ENCODE assay signal across 19 cellular contexts in the genomic region with DNA sequence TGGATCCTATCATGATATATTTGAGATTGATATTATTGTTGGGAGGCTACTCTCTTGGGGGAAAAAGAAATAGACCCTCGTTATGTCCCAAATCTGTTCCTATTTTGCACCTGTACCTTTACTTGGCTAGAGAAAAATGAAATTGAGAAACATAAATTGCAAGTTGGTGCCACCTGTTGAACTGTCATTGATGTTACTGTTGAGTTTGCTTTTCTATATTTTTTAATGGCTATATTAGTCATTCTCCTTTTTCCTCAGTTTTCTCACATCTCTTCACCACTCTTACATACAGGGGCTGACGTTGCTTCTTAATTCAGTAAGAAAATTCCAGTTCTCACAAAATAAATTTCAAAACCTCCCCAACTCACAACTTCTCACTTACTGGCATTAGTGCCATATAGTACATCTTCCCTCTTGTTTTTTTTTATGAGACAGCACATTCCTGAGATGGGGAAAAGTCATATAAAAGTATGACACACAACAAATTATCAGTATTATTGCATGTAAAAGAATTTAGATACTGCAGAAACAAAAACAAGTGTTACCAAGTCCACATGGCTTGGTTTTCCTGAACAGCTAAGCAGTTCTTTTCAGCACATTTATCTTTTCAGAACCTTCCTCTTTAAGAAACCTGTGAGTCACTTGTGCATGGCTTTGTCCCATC.
A peak's percentile ranks its signal among the peaks of the same experiment; 100 is the strongest.
DNase-seq lines count a peak whose midpoint lies in the region; TF ChIP-seq lines count a peak whose summit lies in the region.
"Had no signal": no experiment of that assay in that cellular context is flagged by ENCODE, and none has a peak within 500 bp of the region (broad histone marks: within the 10 kb centered on the region; RNA-seq: fewer than 3 reads in every experiment).

No MANE protein-coding gene starts in this region.

- no peaks in the 10 kb centered on the region for H3K27me3 ChIP-seq in tibial artery
- H3K27me3 ChIP-seq: SJCRH30, transverse colon had no signal

- TF ChIP-seq CTCF in AG04449 (IDR thresholded peaks at IDR 0.05; ENCODE audit: insufficient read depth, low read length, missing control alignments) = peak; percentile 2
- TF ChIP-seq CTCF in VCaP (conservative IDR thresholded peaks at IDR 0.05) = 0 out of 2 replicates have a peak, but pooled peaks have one; percentile 12
- TF ChIP-seq CTCF in fibroblast of villous mesenchyme (IDR thresholded peaks at IDR 0.05; ENCODE audit: insufficient read depth, low read depth, low read length) = no peak
- TF ChIP-seq CTCF in tibial artery (IDR thresholded peaks at IDR 0.05) = no peak

- H3K4me1 ChIP-seq in tibial artery = peaks cover 0 to 9% (median 0%) of the 10 kb centered on the region in 4 donors
- H3K4me1 ChIP-seq: lower lobe of right lung, SJCRH30, transverse colon had no signal

- POLR2A ChIA-PET in AG04449 (lab: Yijun Ruan, JAX) = no interaction called here

- H3K36me3 ChIP-seq in tibial artery = no peaks in the 10 kb centered on the region
- H3K36me3 ChIP-seq: lower lobe of right lung, SJCRH30, transverse colon had no signal

- H3K4me3 ChIP-seq in AG04449 (ENCODE audit: low read depth, low read length) (no peak overlapping the region), fibroblast of villous mesenchyme (ENCODE audit: low read depth, low read length) (no peak overlapping the region), tibial artery (no peak overlapping the region)
- H3K4me3 ChIP-seq: lower lobe of right lung, SJCRH30, transverse colon had no signal

- CTCF ChIA-PET in AG04449 (lab: Yijun Ruan, JAX) = no interaction called here

- DNase-seq in AG04449 (ENCODE audit: low read depth, low spot score) (peak; percentile 97), HS-27A (ENCODE audit: low read depth) (peak; percentile 76), fibroblast of villous mesenchyme (ENCODE audit: low read depth) (peak; percentile 81), COR-L47 (lab: John Stamatoyannopoulos, UW) (no peak), tibial artery (no peak), 8988T (no peak), CD1c-positive myeloid dendritic cell (ENCODE audit: extremely low spot score) (no peak)
- DNase-seq: activated CD8-positive, alpha-beta T cell treated with anti-CD3 and anti-CD28 coated beads for 36 hours; amygdala; DMS 273 treated with DMSO at 0.1 percent for 48 hours; lower lobe of right lung; NCI-H1092 treated with DMSO at 0.1 percent for 48 hours; NCI-H2171 treated with DMSO at 0.1 percent for 48 hours; retina; SJCRH30; stimulated activated CD4-positive, alpha-beta T cell treated with anti-CD3 and anti-CD28 coated beads, Interleukin-1b, Interleukin-23, amount 100 ng/mL, for 48 hours; stimulated activated CD8-positive, alpha-beta memory T cell treated with anti-CD3 and anti-CD28 coated beads, Interleukin-4, amount 100 ng/mL, for 48 hours; transverse colon had no signal

- intact Hi-C loops in tibial artery (cut with DNase I; ENCODE audit: low total_unique reads) = no loop called here

- H3K9me3 ChIP-seq in tibial artery = no peaks in the 10 kb centered on the region
- H3K9me3 ChIP-seq: lower lobe of right lung, transverse colon had no signal

- H3K27ac ChIP-seq in VCaP = no peak overlapping the region
- H3K27ac ChIP-seq in tibial artery = no peak overlapping the region
- H3K27ac ChIP-seq: lower lobe of right lung, SJCRH30, transverse colon had no signal

Comparison
In these comparisons a context has a peak if more than half of its experiments do, and no peak if none do; other contexts are left out.
1. DNase-seq: peak in AG04449 (single experiment), HS-27A (single experiment) and fibroblast of villous mesenchyme (single experiment); none in COR-L47 (single experiment), tibial artery (0 of 2), 8988T (single experiment) and CD1c-positive myeloid dendritic cell (single experiment).
2. CTCF ChIP-seq: peak in AG04449 (single experiment) and VCaP (single experiment); none in fibroblast of villous mesenchyme (single experiment) and tibial artery (0 of 2).